15 cellular contexts compared by ENCODE assay signal in the genomic region with DNA sequence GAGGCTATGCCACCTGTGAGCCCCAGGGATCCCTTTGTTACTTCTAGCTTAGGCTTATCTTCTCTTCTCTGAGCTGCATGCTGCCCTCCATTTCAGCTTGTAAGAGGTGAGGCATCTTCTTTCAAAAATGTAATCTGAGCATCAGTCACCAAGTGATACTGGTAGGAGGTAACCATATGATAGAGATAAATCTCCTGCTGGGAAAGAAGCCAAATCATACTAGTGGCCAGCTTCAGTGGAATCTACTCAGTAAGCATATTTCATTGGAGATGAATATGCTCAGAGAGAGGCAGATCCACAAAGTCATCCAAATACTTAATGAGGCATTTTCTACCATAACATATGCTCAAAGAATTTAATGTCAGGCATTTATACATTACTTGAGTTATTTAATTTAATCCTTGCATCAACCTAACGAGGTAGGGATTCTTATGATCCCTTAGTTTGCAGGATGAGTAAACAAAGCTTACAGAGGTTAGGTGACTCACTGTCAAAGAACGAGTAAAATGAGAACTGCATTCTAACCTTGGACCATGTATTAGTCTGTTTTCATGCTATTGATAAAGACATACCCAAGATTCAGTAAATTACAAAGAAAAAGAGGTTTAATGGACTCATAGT. TPM values are rescaled to one million over a fixed set of nuclear protein-coding genes. Genes with fewer than 3 reads are reported as not detected.
A peak's percentile ranks its signal among the peaks of the same experiment; 100 is the strongest.
DNase-seq lines count a peak whose midpoint lies in the region; ATAC-seq and TF ChIP-seq lines count a peak whose summit lies in the region.
"Had no signal": no experiment of that assay in that cellular context is flagged by ENCODE, and none has a peak within 500 bp of the region (broad histone marks: within the 10 kb centered on the region; RNA-seq: fewer than 3 reads in every experiment).

No MANE protein-coding gene starts in this region.

- TF ChIP-seq CTCF in fibroblast of the aortic adventitia (IDR thresholded peaks at IDR 0.05; ENCODE audit: insufficient read depth, low read length): no peak

- no peak for ATAC-seq in GM18861 (IDR thresholded peaks at IDR 0.05; ENCODE audit: unreplicated experiment)
- ATAC-seq: activated CD4-positive, alpha-beta T cell treated with anti-CD3 and anti-CD28 coated beads for 36 hours had no signal

- in situ Hi-C loops in Caki2 (cut with HindIII; ENCODE audit: low pct_unique_long_range_greater_than_20kb, low sequenced_read_pairs): no loop called here

- no peak overlapping the region for H3K4me3 ChIP-seq in fibroblast of the aortic adventitia (ENCODE audit: low read depth, low read length)

- DNase-seq in Caki2 (ENCODE audit: low read depth) (peak; percentile 80), HT1080 (ENCODE audit: low read depth) (peak; percentile 83), SW480 (ENCODE audit: low spot score) (peak; percentile 6), fibroblast of the aortic adventitia (ENCODE audit: low read depth) (peak; percentile 9), NOMO-1 treated with DMSO at 0.1 percent for 48 hours (lab: John Stamatoyannopoulos, UW; ENCODE audit: unreplicated experiment) (no peak)
- DNase-seq in stimulated activated CD8-positive, alpha-beta memory T cell treated with anti-CD3 and anti-CD28 coated beads, Interleukin-4, amount 100 ng/mL, for 48 hours: no peak
- no peak for DNase-seq in effector CD4-positive, alpha-beta T cell
- DNase-seq: activated CD4-positive, alpha-beta T cell treated with anti-CD3 and anti-CD28 coated beads for 36 hours; activated CD8-positive, alpha-beta memory T cell treated with anti-CD3 and anti-CD28 coated beads, Interleukin-2, amount 50 U/mL, for 4 hours; activated naive CD4-positive, alpha-beta T cell; Calu3; NK-92 treated with Interleukin-12 subunit alpha and Interleukin-12 subunit beta, amount 100 ng/mL, for 24 hours; SHP77 treated with DMSO at 0.1 percent for 48 hours; stimulated activated CD4-positive, alpha-beta T cell treated with anti-CD3 and anti-CD28 coated beads, Interleukin-2, amount 100 ng/mL, for 48 hours had no signal

RNA-seq across cellular contexts. Expression of gene DMRTA1, which starts 50.9 kb away (rescaled TPM):
- 6.0 and 7.3 TPM in 2 replicates for total RNA-seq in Caki2 (2014; rRNA removed; shearing (Covaris generic); ENCODE audit: low replicate concordance)
- total RNA-seq in HT1080 (2014; rRNA removed; shearing (Covaris generic)): 1.3 and 1.4 TPM in 2 replicates
- 0.70 and 0.93 TPM in 2 replicates for polyA plus RNA-seq in HT1080 (2015; cell fraction: cytosol; rRNA removed)
- 1.7 and 2.1 TPM in 2 replicates for polyA plus RNA-seq in HT1080 (2015; cell fraction: nucleus; rRNA removed)
- total RNA-seq in fibroblast of the aortic adventitia (ENCODE audit: low replicate concordance): 0.81 and 0.90 TPM in 2 replicates
- total RNA-seq: activated CD4-positive, alpha-beta T cell treated with anti-CD3 and anti-CD28 coated beads for 36 hours had no signal

Comparison
In these comparisons a context has a peak if more than half of its experiments do, and no peak if none do; other contexts are left out.
1. DNase-seq: peak in Caki2 (single experiment), HT1080 (single experiment), SW480 (single experiment) and fibroblast of the aortic adventitia (single experiment); none in NOMO-1 treated with DMSO at 0.1 percent for 48 hours (single experiment), stimulated activated CD8-positive, alpha-beta memory T cell treated with anti-CD3 and anti-CD28 coated beads, Interleukin-4, amount 100 ng/mL, for 48 hours (single experiment) and effector CD4-positive, alpha-beta T cell (single experiment).